ENCODE assay signal across 8 cellular contexts in genomic region chr9:111631071-111631971, GRCh38. TPM values are rescaled to one million over a fixed set of nuclear protein-coding genes. Genes with fewer than 3 reads are reported as not detected.
DNase-seq lines count a peak whose midpoint lies in the region; ATAC-seq and TF ChIP-seq lines count a peak whose summit lies in the region.

TSS of gene DNAJC25 (plus strand) at chr9:111631334. CDS start at chr9:111631408, 74 bp downstream.

- no peaks in the 10 kb centered on the region for H3K9me3 ChIP-seq in left lung

- ATAC-seq in GM19372 (IDR thresholded peaks at IDR 0.05; ENCODE audit: low read depth, unreplicated experiment) (peak; percentile 96), HG03521 (IDR thresholded peaks at IDR 0.05; ENCODE audit: unreplicated experiment) (peak; percentile 95), left lung (peak; percentile 97)

- H3K4me3 Mint-ChIP-seq in dendritic cell treated with granulocyte-macrophage colony-stimulating factor and Interleukin-4, amounts not matched to agents 40 ng/mL and 50 ng/mL, for 4 days = peak within 1 kb of the TSS; percentile 96

- no peaks in the 10 kb centered on the region for H3K27me3 Mint-ChIP-seq in dendritic cell treated with granulocyte-macrophage colony-stimulating factor and Interleukin-4, amounts not matched to agents 40 ng/mL and 50 ng/mL, for 4 days

- peak within 1 kb of the TSS; percentile 86 to 95 for H3K4me3 ChIP-seq in left lung

- H3K36me3 ChIP-seq in left lung = no peaks in the 10 kb centered on the region

- peaks cover 6% of the 10 kb centered on the region for H3K36me3 Mint-ChIP-seq in dendritic cell treated with granulocyte-macrophage colony-stimulating factor and Interleukin-4, amounts not matched to agents 40 ng/mL and 50 ng/mL, for 4 days (ENCODE audit: low read depth)

- H3K4me1 Mint-ChIP-seq in dendritic cell treated with granulocyte-macrophage colony-stimulating factor and Interleukin-4, amounts not matched to agents 40 ng/mL and 50 ng/mL, for 4 days (ENCODE audit: low read depth) = peaks cover 39% of the 10 kb centered on the region

- intact Hi-C loops in dendritic cell treated with granulocyte-macrophage colony-stimulating factor and Interleukin-4, amounts not matched to agents 40 ng/mL and 50 ng/mL, for 4 days (cut with micrococcal nuclease) = loop anchor here (5.0 kb wide), 1 partner anchor 36 kb away; no protein-coding TSS in a partner anchor
- intact Hi-C loops in left lung (cut with DNase I) = no loop called here

- H3K9me3 Mint-ChIP-seq in dendritic cell treated with granulocyte-macrophage colony-stimulating factor and Interleukin-4, amounts not matched to agents 40 ng/mL and 50 ng/mL, for 4 days = no peaks in the 10 kb centered on the region

- H3K27me3 ChIP-seq in left lung = no peaks in the 10 kb centered on the region

- peak within 1 kb of the TSS; percentile 91 for H3K27ac Mint-ChIP-seq in dendritic cell treated with granulocyte-macrophage colony-stimulating factor and Interleukin-4, amounts not matched to agents 40 ng/mL and 50 ng/mL, for 4 days

- TF ChIP-seq CTCF in C4-2B (conservative IDR thresholded peaks at IDR 0.05) = no peak; the same call in 1 of the 2 replicates
- no peak for TF ChIP-seq CTCF in left lung (IDR thresholded peaks at IDR 0.05)

- peaks cover 9 to 53% of the 10 kb centered on the region in 2 donors for H3K4me1 ChIP-seq in left lung

- peak; percentile 99 for DNase-seq in NCI-H69 (lab: John Stamatoyannopoulos, UW)
- peak; percentile 94 for DNase-seq in activated CD4-positive, alpha-beta T cell treated with anti-CD3 and anti-CD28 coated beads, Interleukin-2, amount 50 U/mL, for 1 hour
- DNase-seq in left lung = peak; percentile 98 to 99
- peak; percentile 95 for DNase-seq in stimulated activated CD4-positive, alpha-beta T cell treated with anti-CD3 and anti-CD28 coated beads, Interleukin-2, amount 100 ng/mL, for 4 hours (ENCODE audit: low read depth)

- H3K27ac ChIP-seq in C4-2B (peak within 1 kb of the TSS; percentile 92), left lung (peak within 1 kb of the TSS; percentile 92 to 93)

RNA-seq across cellular contexts. Expression of gene DNAJC25, which starts in this region (rescaled TPM):
- 1 to 10 TPM; 5.4 to 7.8 TPM for total RNA-seq in left lung

Comparison
In these comparisons a context has a peak if more than half of its experiments do, and no peak if none do; other contexts are left out.
1. Peak in every context shown above with its lines: DNase-seq, ATAC-seq, H3K4me3 ChIP-seq and H3K27ac ChIP-seq.